13 cellular contexts compared by ENCODE assay signal in genomic region chr6:66429220-66429619, GRCh38.
"Had no signal": no experiment of that assay in that cellular context is flagged by ENCODE, and none has a peak within 500 bp of the region (broad histone marks: within the 10 kb centered on the region; RNA-seq: fewer than 3 reads in every experiment).

No MANE protein-coding gene starts in this region.

- H3K27ac ChIP-seq: foreskin keratinocyte, pancreas had no signal

- H3K4me3 ChIP-seq: pancreas had no signal

- H3K4me1 ChIP-seq: foreskin keratinocyte, pancreas had no signal

- H3K9me3 ChIP-seq: pancreas had no signal

- DNase-seq: activated CD4-positive, alpha-beta memory T cell treated with anti-CD3 and anti-CD28 coated beads for 36 hours; activated CD4-positive, alpha-beta T cell treated with anti-CD3 and anti-CD28 coated beads for 36 hours; activated naive CD8-positive, alpha-beta T cell treated with anti-CD3 and anti-CD28 coated beads for 36 hours; activated T-cell treated with anti-CD3 and anti-CD28 coated beads, Interleukin-2, amount 50 U/mL, for 24 hours; cortex of kidney; effector memory CD4-positive, alpha-beta T cell; foreskin keratinocyte; glutamatergic neuron; immature natural killer cell; midbrain; pancreas; T-helper 2 cell had no signal

- ATAC-seq: activated CD4-positive, alpha-beta T cell treated with anti-CD3 and anti-CD28 coated beads for 36 hours; foreskin keratinocyte; pancreas; stimulated activated effector memory CD8-positive, alpha-beta T cell treated with anti-CD3 and anti-CD28 coated beads, Interleukin-12 subunit alpha, Interleukin-12 subunit beta, amount 100 ng/mL, for 72 hours had no signal

- H3K36me3 ChIP-seq: pancreas had no signal

- H3K27me3 ChIP-seq: foreskin keratinocyte, pancreas had no signal
